ENCODE assay signal across 25 cellular contexts in genomic region chr21:37165606-37166005, GRCh38.
DNase-seq lines count a peak whose midpoint lies in the region; ATAC-seq and TF ChIP-seq lines count a peak whose summit lies in the region.
"Had no signal": no experiment of that assay in that cellular context is flagged by ENCODE, and none has a peak within 500 bp of the region (broad histone marks: within the 10 kb centered on the region; RNA-seq: fewer than 3 reads in every experiment).

No MANE protein-coding gene starts in this region.

- TF ChIP-seq CTCF in progenitor cell of endocrine pancreas (IDR thresholded peaks at IDR 0.05; ENCODE audit: unreplicated experiment), result no peak

- DNase-seq in GM03348 (ENCODE audit: low spot score), result peak; percentile 24
- peak; percentile 51 for DNase-seq in NOMO-1 treated with DMSO at 0.1 percent for 48 hours (lab: John Stamatoyannopoulos, UW; ENCODE audit: unreplicated experiment)
- DNase-seq in dedifferentiated amniotic fluid mesenchymal stem cell (ENCODE audit: extremely low spot score), result peak; percentile 46
- DNase-seq in progenitor cell of endocrine pancreas (ENCODE audit: low spot score, unreplicated experiment), result no peak
- DNase-seq in NCI-H524 (lab: John Stamatoyannopoulos, UW), result no peak
- DNase-seq in NCI-H774 (lab: John Stamatoyannopoulos, UW), result no peak
- DNase-seq: activated CD4-positive, CD25-positive, alpha-beta regulatory T cell treated with anti-CD3 and anti-CD28 coated beads, Interleukin-2, amount 50 U/mL, for 72 hours; activated gamma-delta T cell treated with Interleukin-2 at 50 U/mL for 16 hours; adrenal gland; brain microvascular endothelial cell; CD8-positive, alpha-beta memory T cell; DMS153; effector memory CD8-positive, alpha-beta T cell; GOT3; islet precursor cell; KBM-7; NCI-H1694 treated with DMSO at 0.1 percent for 48 hours; NCI-H226; right lobe of liver; SJCRH30; stimulated activated naive CD8-positive, alpha-beta T cell treated with anti-CD3 and anti-CD28 coated beads, Interleukin-15, Interleukin-2, amounts not matched to agents 100 U/mL and 50 U/mL, for 24 hours; T-helper 1 cell had no signal

- H3K27ac Mint-ChIP-seq in progenitor cell of endocrine pancreas, result peak overlapping the region; percentile 86
- H3K27ac Mint-ChIP-seq: CD8-positive, alpha-beta memory T cell; effector memory CD8-positive, alpha-beta T cell had no signal

- no peak overlapping the region for H3K4me3 Mint-ChIP-seq in progenitor cell of endocrine pancreas (ENCODE audit: low read depth)
- H3K4me3 Mint-ChIP-seq: CD8-positive, alpha-beta memory T cell; effector memory CD8-positive, alpha-beta T cell had no signal

- H3K36me3 Mint-ChIP-seq in progenitor cell of endocrine pancreas (ENCODE audit: insufficient read depth), result peaks cover 34% of the 10 kb centered on the region

- ATAC-seq in GM21423 (IDR thresholded peaks at IDR 0.05; ENCODE audit: unreplicated experiment), result no peak
- ATAC-seq: effector memory CD8-positive, alpha-beta T cell; esophagus mucosa; Panc1; stimulated activated naive CD8-positive, alpha-beta T cell treated with anti-CD3 and anti-CD28 coated beads, Interleukin-15, Interleukin-2, amounts not matched to agents 100 U/mL and 50 U/mL, for 24 hours had no signal

- H3K27me3 Mint-ChIP-seq in progenitor cell of endocrine pancreas, result no peaks in the 10 kb centered on the region
- H3K27me3 Mint-ChIP-seq: CD8-positive, alpha-beta memory T cell; effector memory CD8-positive, alpha-beta T cell had no signal

- no peaks in the 10 kb centered on the region for H3K4me1 Mint-ChIP-seq in progenitor cell of endocrine pancreas (ENCODE audit: low read depth)

- no peaks in the 10 kb centered on the region for H3K9me3 Mint-ChIP-seq in progenitor cell of endocrine pancreas (ENCODE audit: low read depth)
- H3K9me3 Mint-ChIP-seq: CD8-positive, alpha-beta memory T cell; effector memory CD8-positive, alpha-beta T cell had no signal

Comparison
In these comparisons a context has a peak if more than half of its experiments do, and no peak if none do; other contexts are left out.
1. DNase-seq: peak in GM03348 (single experiment), NOMO-1 treated with DMSO at 0.1 percent for 48 hours (single experiment) and dedifferentiated amniotic fluid mesenchymal stem cell (single experiment); none in progenitor cell of endocrine pancreas (single experiment), NCI-H524 (0 of 2) and NCI-H774 (single experiment).